12 cellular contexts compared by ENCODE assay signal in genomic region chr4:111847256-111848108, GRCh38.
DNase-seq lines count a peak whose midpoint lies in the region; ATAC-seq, FAIRE-seq and TF ChIP-seq lines count a peak whose summit lies in the region.
"Had no signal": no experiment of that assay in that cellular context is flagged by ENCODE, and none has a peak within 500 bp of the region (broad histone marks: within the 10 kb centered on the region; RNA-seq: fewer than 3 reads in every experiment).

No MANE protein-coding gene starts in this region.

- POLR2A ChIA-PET in HepG2 (lab: Yijun Ruan, JAX) = no interaction called here

- no peak overlapping the region for H3K4me2 ChIP-seq in HepG2 (ENCODE audit: low read depth, low read length)

- no peak overlapping the region for H3K27ac ChIP-seq in HepG2 (ENCODE audit: extremely low read length, insufficient read depth, low read length)
- H3K27ac ChIP-seq: SJCRH30 had no signal

- 0 out of 2 replicates have a peak, but pooled peaks have one; percentile 20 for TF ChIP-seq CTCF in HepG2 (CRISPR knock-in tag; IDR thresholded peaks at IDR 0.05)

- no peaks in the 10 kb centered on the region for H4K20me1 ChIP-seq in HepG2 (ENCODE audit: insufficient read depth, low read length)

- DNase-seq in GM04504 (ENCODE audit: low read depth) (peak; percentile 12), HepG2 (ENCODE audit: low spot score) (peak; percentile 6), COLO829 (ENCODE audit: low spot score) (no peak)
- DNase-seq in stimulated activated CD4-positive, alpha-beta T cell treated with anti-CD3 and anti-CD28 coated beads, Interleukin-12 subunit alpha, Interleukin-12 subunit beta, amount 100 ng/mL, for 4 hours = no peak
- DNase-seq: activated CD8-positive, alpha-beta memory T cell treated with anti-CD3 and anti-CD28 coated beads, Interleukin-2, amount 10 ng/mL, durations not matched to agents 7 days and 5 days; cerebellar nuclear complex; MG63 had no signal

- TF ChIP-seq EP300 in HepG2 (IDR thresholded peaks at IDR 0.05; ENCODE audit: low read depth in 2 of 2, low read length in 2 of 2) (no peak), HepG2 (CRISPR knock-in tag; IDR thresholded peaks at IDR 0.05; ENCODE audit: borderline replicate concordance) (no peak)

- intact Hi-C loops in HepG2 (cut with micrococcal nuclease; ENCODE audit: unreplicated experiment) = loop anchor here (2.0 kb wide), 2 partner anchors 89 to 183 kb away; no protein-coding TSS in a partner anchor

- no peaks in the 10 kb centered on the region for H3K79me2 ChIP-seq in HepG2 (ENCODE audit: insufficient read depth, low read length)

- no peak for FAIRE-seq in HepG2 (lab: Jason Lieb, UNC)

- CTCF ChIA-PET in HepG2 (lab: Yijun Ruan, JAX; ENCODE audit: low intra/inter-chr PET ratio, low total read pairs) = no interaction called here

- TF ChIP-seq POLR2A in HepG2 (IDR thresholded peaks at IDR 0.05; ENCODE audit: insufficient read depth in 1 of 2, low read depth in 2 of 2, low read length in 2 of 2) = no peak

- ATAC-seq in HG02938 (IDR thresholded peaks at IDR 0.05; ENCODE audit: unreplicated experiment) (peak; percentile 57), SK-N-SH treated with all-trans-retinoic acid at 6 μM for 48 hours (peak; percentile 79), HepG2 (peak; percentile 84), GM18520 (IDR thresholded peaks at IDR 0.05; ENCODE audit: unreplicated experiment) (no peak), GM21825 (IDR thresholded peaks at IDR 0.05; ENCODE audit: unreplicated experiment) (no peak)
- ATAC-seq: activated CD8-positive, alpha-beta memory T cell treated with anti-CD3 and anti-CD28 coated beads, Interleukin-2, amount 10 ng/mL, durations not matched to agents 7 days and 5 days had no signal

- no TSS peak for BruUV-seq in HepG2 (replicated peaks; lab: Mats Ljungman, UMichigan)

- H2AFZ ChIP-seq in HepG2 (ENCODE audit: low read length) = no peak overlapping the region

- H3K9ac ChIP-seq in HepG2 (ENCODE audit: insufficient read depth, low read depth, low read length) = no peak overlapping the region

- no peaks in the 10 kb centered on the region for H3K36me3 ChIP-seq in HepG2 (replicated peaks in 1 of 2; ENCODE audit: control insufficient read depth in 1 of 2, insufficient read depth in 2 of 2, low read length in 2 of 2)
- H3K36me3 ChIP-seq: MG63, SJCRH30 had no signal

- WGBS in HepG2 (ENCODE audit: low lambda C conversion rate) = 1% methylated on average over 6 of the region's 6 CpGs

- in situ Hi-C loops in HepG2 (cut with HindIII; ENCODE audit: extremely low pct_ligation_motif_present, low pct_unique_long_range_greater_than_20kb) = no loop called here

- H3K9me3 ChIP-seq in HepG2 (ENCODE audit: low read length) = no peaks in the 10 kb centered on the region
- H3K9me3 ChIP-seq: MG63, SJCRH30 had no signal

- H3K4me3 ChIP-seq in HepG2 (replicated peaks in 1 of 3; ENCODE audit: insufficient read depth in 1 of 3, low read depth in 2 of 3, low read length in 3 of 3) = no peak overlapping the region
- H3K4me3 ChIP-seq: MG63, SJCRH30 had no signal

- H3K27me3 ChIP-seq in HepG2 (ENCODE audit: control insufficient read depth in 1 of 2, insufficient read depth in 2 of 2, low read length in 2 of 2) = no peaks in the 10 kb centered on the region
- H3K27me3 ChIP-seq: MG63, SJCRH30 had no signal

- TF ChIP-seq RAD21 in HepG2 (CRISPR knock-in tag; IDR thresholded peaks at IDR 0.05) = no peak

- no peaks in the 10 kb centered on the region for H3K4me1 ChIP-seq in HepG2 (ENCODE audit: insufficient read depth, low read length)
- H3K4me1 ChIP-seq: SJCRH30 had no signal

TF ChIP-seq in SK-N-SH treated with all-trans-retinoic acid at 6 μM for 48 hours, 23 proteins besides CTCF, POLR2A, EP300 and RAD21 (continues in another document):
- TF ChIP-seq PATZ1 (CRISPR knock-in tag; IDR thresholded peaks at IDR 0.05; ENCODE audit: borderline replicate concordance) (no peak), ZNF70 (CRISPR knock-in tag; IDR thresholded peaks at IDR 0.05) (no peak), SNAI2 (CRISPR knock-in tag; IDR thresholded peaks at IDR 0.05) (no peak), POU6F1 (CRISPR knock-in tag; IDR thresholded peaks at IDR 0.05; ENCODE audit: borderline replicate concordance, low read depth) (no peak), TCF4 (CRISPR knock-in tag; IDR thresholded peaks at IDR 0.05; ENCODE audit: borderline replicate concordance) (no peak), ISL1 (CRISPR knock-in tag; IDR thresholded peaks at IDR 0.05) (no peak), ESRRG (CRISPR knock-in tag; IDR thresholded peaks at IDR 0.05) (no peak)

TF ChIP-seq in HepG2, 621 proteins besides CTCF, POLR2A, EP300 and RAD21:
- TF ChIP-seq ARNT2 (CRISPR knock-in tag; IDR thresholded peaks at IDR 0.05; ENCODE audit: low read depth) = no peak

Comparison
In these comparisons a context has a peak if more than half of its experiments do, and no peak if none do; other contexts are left out.
1. DNase-seq: peak in GM04504 (single experiment) and HepG2 (single experiment); none in COLO829 (single experiment) and stimulated activated CD4-positive, alpha-beta T cell treated with anti-CD3 and anti-CD28 coated beads, Interleukin-12 subunit alpha, Interleukin-12 subunit beta, amount 100 ng/mL, for 4 hours (single experiment).
2. ATAC-seq: peak in HG02938 (single experiment), SK-N-SH treated with all-trans-retinoic acid at 6 μM for 48 hours (single experiment) and HepG2 (single experiment); none in GM18520 (single experiment) and GM21825 (single experiment).